Comparison of ENCODE assay signal across 8 cellular contexts in genomic region chr7:117872565-117873055, GRCh38. TPM values are rescaled to one million over a fixed set of nuclear protein-coding genes. Genes with fewer than 3 reads are reported as not detected.
A peak's percentile ranks its signal among the peaks of the same experiment; 100 is the strongest.
DNase-seq lines count a peak whose midpoint lies in the region; ATAC-seq and TF ChIP-seq lines count a peak whose summit lies in the region.

No MANE protein-coding gene starts in this region.

- intact Hi-C loops in colonic mucosa (cut with DNase I) (no loop called here), left lung (cut with DNase I) (no loop called here)

- H3K9me3 ChIP-seq in colonic mucosa, result no peaks in the 10 kb centered on the region
- no peaks in the 10 kb centered on the region for H3K9me3 ChIP-seq in left lung
- H3K9me3 ChIP-seq in subcutaneous abdominal adipose tissue (ENCODE audit: control insufficient read depth in 5 of 5, low read length in 5 of 5), result no peaks in the 10 kb centered on the region

- peak; percentile 3 for DNase-seq in Caki2 (ENCODE audit: low read depth)
- peak; percentile 45 for DNase-seq in LoVo (ENCODE audit: low spot score)
- DNase-seq in colonic mucosa, result peak; percentile 28
- DNase-seq in left lung, result peak in 1 of 2 donors; percentile 71
- DNase-seq in NCI-H2029 treated with DMSO at 0.1 percent for 48 hours (lab: John Stamatoyannopoulos, UW), result no peak
- DNase-seq in stimulated activated naive CD4-positive, alpha-beta T cell treated with Interleukin-2 at 50 U/mL for 16 hours (lab: John Stamatoyannopoulos, UW), result no peak

- peak overlapping the region; percentile 12 to 51 for H3K9ac ChIP-seq in colonic mucosa (ENCODE audit: low read depth in 2 of 2, low read length in 2 of 2)
- H3K9ac ChIP-seq in subcutaneous abdominal adipose tissue (ENCODE audit: low read length in 5 of 5), result peak overlapping the region; percentile 31 to 86 (median 72)

- peak overlapping the region; percentile 69 for H3K4me3 ChIP-seq in colonic mucosa
- H3K4me3 ChIP-seq in left lung, result peak overlapping the region; percentile 54 to 56
- H3K4me3 ChIP-seq in subcutaneous abdominal adipose tissue (ENCODE audit: low read depth in 1 of 5, low read length in 5 of 5), result peak overlapping the region; percentile 77 to 98 (median 89)

- H3K27ac ChIP-seq in colonic mucosa (no peak overlapping the region), left lung (peak overlapping the region; percentile 47 to 52), subcutaneous abdominal adipose tissue (ENCODE audit: low read depth, low read length) (peak overlapping the region; percentile 32)

- no peaks in the 10 kb centered on the region for H3K4me1 ChIP-seq in colonic mucosa
- H3K4me1 ChIP-seq in left lung, result peaks cover 0 to 11% of the 10 kb centered on the region in 2 donors
- peaks cover 0 to 36% (median 27%) of the 10 kb centered on the region in 5 donors for H3K4me1 ChIP-seq in subcutaneous abdominal adipose tissue (ENCODE audit: control insufficient read depth in 5 of 5, insufficient read depth in 5 of 5, low read length in 5 of 5)

- ATAC-seq in left lung, result peak; percentile 70
- ATAC-seq in GM21717 (IDR thresholded peaks at IDR 0.05; ENCODE audit: unreplicated experiment), result no peak

- in situ Hi-C loops in Caki2 (cut with HindIII; ENCODE audit: low pct_unique_long_range_greater_than_20kb, low sequenced_read_pairs), result no loop called here

- TF ChIP-seq CTCF in colonic mucosa (IDR thresholded peaks at IDR 0.05), result no peak
- no peak for TF ChIP-seq CTCF in left lung (IDR thresholded peaks at IDR 0.05)

- H3K36me3 ChIP-seq in colonic mucosa (no peaks in the 10 kb centered on the region), left lung (no peaks in the 10 kb centered on the region), subcutaneous abdominal adipose tissue (ENCODE audit: control insufficient read depth in 5 of 5, insufficient read depth in 5 of 5, low read length in 5 of 5) (no peaks in the 10 kb centered on the region)

- H3K27me3 ChIP-seq in colonic mucosa, result peaks cover 28% of the 10 kb centered on the region
- H3K27me3 ChIP-seq in left lung, result peaks cover 9 to 68% of the 10 kb centered on the region in 2 donors
- no peaks in the 10 kb centered on the region for H3K27me3 ChIP-seq in subcutaneous abdominal adipose tissue (ENCODE audit: control insufficient read depth in 5 of 5, insufficient read depth in 4 of 5, low read length in 5 of 5)

RNA-seq across cellular contexts. Expression of gene CTTNBP2, which starts 0.6 kb away (rescaled TPM):
- total RNA-seq in Caki2 (2014; rRNA removed; shearing (Covaris generic); ENCODE audit: low replicate concordance), result not detected in 2 replicates
- total RNA-seq in colonic mucosa, result 1 to 10 TPM; 1.5 to 1.8 TPM
- 1 to 10 TPM; 3.0 to 6.9 TPM for total RNA-seq in left lung

Comparison
In these comparisons a context has a peak if more than half of its experiments do, and no peak if none do; other contexts are left out.
1. DNase-seq: peak in Caki2 (single experiment), LoVo (single experiment) and colonic mucosa (single experiment); none in NCI-H2029 treated with DMSO at 0.1 percent for 48 hours (single experiment) and stimulated activated naive CD4-positive, alpha-beta T cell treated with Interleukin-2 at 50 U/mL for 16 hours (single experiment).
2. Peak in every context shown above with its lines, with median percentiles within 50 percentile points of each other: H3K4me3 ChIP-seq.